Comparison of ENCODE assay signal across 18 cellular contexts in the genomic region with DNA sequence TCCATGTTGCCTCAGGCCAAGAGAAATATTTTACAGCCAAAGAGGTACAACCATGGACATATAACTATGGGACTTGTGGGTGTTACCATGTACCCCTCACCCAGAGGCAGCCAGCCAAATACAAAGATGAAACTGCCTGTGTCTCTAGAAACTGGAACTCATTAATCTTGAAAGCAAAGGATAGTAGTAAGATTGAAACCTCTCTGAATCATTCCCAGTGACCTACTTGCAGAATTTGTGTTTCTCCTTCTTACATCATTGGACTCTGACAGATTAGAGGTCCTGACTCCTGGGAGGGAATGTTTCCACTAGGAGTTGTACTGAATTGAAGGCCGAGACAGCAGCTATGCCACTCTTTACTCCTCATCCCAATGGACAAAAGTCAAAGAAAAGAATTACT.
DNase-seq lines count a peak whose midpoint lies in the region; ATAC-seq and TF ChIP-seq lines count a peak whose summit lies in the region.
"Had no signal": no experiment of that assay in that cellular context is flagged by ENCODE, and none has a peak within 500 bp of the region (broad histone marks: within the 10 kb centered on the region; RNA-seq: fewer than 3 reads in every experiment).

No MANE protein-coding gene starts in this region.

- intact Hi-C loops in MCF 10A (cut with micrococcal nuclease) = no loop called here
- intact Hi-C loops in breast epithelium (cut with DNase I; ENCODE audit: low total_unique reads) = no loop called here

- POLR2A ChIA-PET in MCF 10A (lab: Yijun Ruan, JAX) = interaction anchor here (1.5 to 1.8 kb wide), 2 partner anchors 16 to 30 kb away, joined by 3 to 6 read pairs; no protein-coding TSS in a partner anchor

- no peak for TF ChIP-seq CTCF in MCF 10A (IDR thresholded peaks at IDR 0.05; ENCODE audit: unreplicated experiment)
- no peak for TF ChIP-seq CTCF in breast epithelium (IDR thresholded peaks at IDR 0.05)
- TF ChIP-seq CTCF in mesothelial cell of epicardium (IDR thresholded peaks at IDR 0.05; ENCODE audit: unreplicated experiment) = no peak

- TF ChIP-seq POLR2A in breast epithelium (IDR thresholded peaks at IDR 0.05) = no peak

- H3K9me3 Mint-ChIP-seq in MCF 10A (ENCODE audit: unreplicated experiment) (no peaks in the 10 kb centered on the region), mesothelial cell of epicardium (no peaks in the 10 kb centered on the region)
- peaks cover 0 to 1% of the 10 kb centered on the region in 2 donors for H3K9me3 Mint-ChIP-seq in stimulated activated naive B cell treated with anti-CD40 and anti-IgM and Interleukin-4, amounts not matched to agents 10 μg/mL and 1 μg/mL and 100 μg/mL, for 72 hours
- H3K9me3 Mint-ChIP-seq: GM23338 had no signal

- no peaks in the 10 kb centered on the region for H3K9me3 ChIP-seq in breast epithelium
- H3K9me3 ChIP-seq: psoas muscle, upper lobe of right lung had no signal

- H3K27me3 Mint-ChIP-seq in MCF 10A (ENCODE audit: insufficient read depth, unreplicated experiment) (no peaks in the 10 kb centered on the region), mesothelial cell of epicardium (ENCODE audit: low read depth) (no peaks in the 10 kb centered on the region)
- no peaks in the 10 kb centered on the region for H3K27me3 Mint-ChIP-seq in stimulated activated naive B cell treated with anti-CD40 and anti-IgM and Interleukin-4, amounts not matched to agents 10 μg/mL and 1 μg/mL and 100 μg/mL, for 72 hours

- no peak for DNase-seq in MCF 10A (ENCODE audit: unreplicated experiment)
- DNase-seq in breast epithelium (ENCODE audit: low spot score in 2 of 2) = no peak
- peak; percentile 77 for DNase-seq in amniotic epithelial cell (ENCODE audit: low read depth)
- DNase-seq in stimulated activated naive B cell treated with anti-CD40 and anti-IgM and Interleukin-4, amounts not matched to agents 10 μg/mL and 1 μg/mL and 100 μg/mL, for 72 hours = no peak
- no peak for DNase-seq in GM19240 (ENCODE audit: insufficient read length, low spot score)
- no peak for DNase-seq in mesothelial cell of epicardium (ENCODE audit: low spot score in 2 of 2, unreplicated experiment in 2 of 2)
- DNase-seq in Kasumi-1 (lab: John Stamatoyannopoulos, UW) = no peak
- DNase-seq: ACHN; activated CD4-positive, alpha-beta T cell treated with anti-CD3 and anti-CD28 coated beads for 4 hours; activated effector memory CD4-positive, alpha-beta T cell treated with Interleukin-2 at 50 U/mL for 16 hours; COR-L47; NCI-H446 treated with DMSO at 0.1 percent for 48 hours; PC-9; psoas muscle; upper lobe of right lung had no signal

- H3K36me3 ChIP-seq in breast epithelium = no peaks in the 10 kb centered on the region
- H3K36me3 ChIP-seq: cardiac muscle cell, upper lobe of right lung had no signal

- no peak overlapping the region for H3K27ac ChIP-seq in breast epithelium
- H3K27ac ChIP-seq: cardiac muscle cell, PC-9, psoas muscle, upper lobe of right lung had no signal

- BruUV-seq in MCF 10A (replicated peaks; lab: Mats Ljungman, UMichigan) = no TSS peak

- peak overlapping the region; percentile 25 for H3K27ac Mint-ChIP-seq in MCF 10A (ENCODE audit: low read depth, unreplicated experiment)
- no peak overlapping the region for H3K27ac Mint-ChIP-seq in stimulated activated naive B cell treated with anti-CD40 and anti-IgM and Interleukin-4, amounts not matched to agents 10 μg/mL and 1 μg/mL and 100 μg/mL, for 72 hours
- no peak overlapping the region for H3K27ac Mint-ChIP-seq in mesothelial cell of epicardium
- H3K27ac Mint-ChIP-seq: GM23338 had no signal

- H3K4me1 Mint-ChIP-seq in MCF 10A (ENCODE audit: insufficient read depth, unreplicated experiment) = peaks cover 22% of the 10 kb centered on the region
- H3K4me1 Mint-ChIP-seq in stimulated activated naive B cell treated with anti-CD40 and anti-IgM and Interleukin-4, amounts not matched to agents 10 μg/mL and 1 μg/mL and 100 μg/mL, for 72 hours = peaks cover 0 to 4% of the 10 kb centered on the region in 2 donors
- no peaks in the 10 kb centered on the region for H3K4me1 Mint-ChIP-seq in mesothelial cell of epicardium
- H3K4me1 Mint-ChIP-seq: GM23338 had no signal

- H3K4me1 ChIP-seq in breast epithelium = no peaks in the 10 kb centered on the region
- H3K4me1 ChIP-seq: psoas muscle, upper lobe of right lung had no signal

- ATAC-seq in HG03196 (IDR thresholded peaks at IDR 0.05; ENCODE audit: unreplicated experiment) = peak; percentile 53
- peak; percentile 41 to 48 for ATAC-seq in stimulated activated naive B cell treated with anti-CD40 and anti-IgM and Interleukin-4, amounts not matched to agents 10 μg/mL and 1 μg/mL and 100 μg/mL, for 72 hours (replicated peaks)
- ATAC-seq: GM23338, psoas muscle, upper lobe of right lung had no signal

- H3K36me3 Mint-ChIP-seq in MCF 10A (ENCODE audit: insufficient read depth, unreplicated experiment) (peaks cover 46% of the 10 kb centered on the region), mesothelial cell of epicardium (no peaks in the 10 kb centered on the region)
- H3K36me3 Mint-ChIP-seq in stimulated activated naive B cell treated with anti-CD40 and anti-IgM and Interleukin-4, amounts not matched to agents 10 μg/mL and 1 μg/mL and 100 μg/mL, for 72 hours = no peaks in the 10 kb centered on the region

- no peaks in the 10 kb centered on the region for H3K27me3 ChIP-seq in breast epithelium
- H3K27me3 ChIP-seq: cardiac muscle cell, upper lobe of right lung had no signal

- CTCF ChIA-PET in MCF 10A (lab: Yijun Ruan, JAX) = interaction anchor here (0.6 kb wide), 1 partner anchor 52 kb away, joined by 3 read pairs; no protein-coding TSS in a partner anchor

- H3K4me3 Mint-ChIP-seq in MCF 10A (ENCODE audit: unreplicated experiment) (no peak overlapping the region), mesothelial cell of epicardium (no peak overlapping the region)
- no peak overlapping the region for H3K4me3 Mint-ChIP-seq in stimulated activated naive B cell treated with anti-CD40 and anti-IgM and Interleukin-4, amounts not matched to agents 10 μg/mL and 1 μg/mL and 100 μg/mL, for 72 hours
- H3K4me3 Mint-ChIP-seq: GM23338 had no signal

- no peak overlapping the region for H3K4me3 ChIP-seq in breast epithelium
- H3K4me3 ChIP-seq: cardiac muscle cell, GM23338, PC-9, psoas muscle, upper lobe of right lung had no signal
